8 cellular contexts compared by ENCODE assay signal in the genomic region with DNA sequence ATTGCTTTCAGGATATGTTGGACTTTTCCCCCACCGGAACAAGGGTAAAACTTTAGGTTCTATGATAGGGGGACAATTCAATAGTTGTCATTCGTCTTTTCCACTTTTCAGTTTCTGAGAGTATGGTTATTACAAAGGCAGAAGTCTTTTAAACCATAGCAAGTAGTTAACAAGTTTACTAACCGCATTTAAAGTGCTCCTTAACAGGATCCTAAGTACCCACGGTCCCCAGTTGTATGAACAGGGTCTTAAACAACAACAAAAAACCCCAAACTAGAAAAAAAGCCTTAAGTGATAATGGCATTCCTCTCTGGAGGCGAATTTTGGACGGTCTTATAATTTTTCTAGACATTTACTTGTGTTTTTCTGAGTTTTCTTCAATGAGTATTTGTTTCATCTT. TPM values are rescaled to one million over a fixed set of nuclear protein-coding genes. Genes with fewer than 3 reads are reported as not detected.
DNase-seq lines count a peak whose midpoint lies in the region; ATAC-seq and TF ChIP-seq lines count a peak whose summit lies in the region.

No MANE protein-coding gene starts in this region.

- peaks cover 2% of the 10 kb centered on the region for H3K79me2 ChIP-seq in trophoblast cell (ENCODE audit: control insufficient read depth, insufficient read depth, low read length, poor library complexity)

- no CpG with 5 or more reads among the region's 6 CpGs for WGBS in trophoblast cell (ENCODE audit: extremely low coverage, insufficient coverage, insufficient read length)

- no peaks in the 10 kb centered on the region for H3K4me1 ChIP-seq in ES-I3 (ENCODE audit: insufficient read depth, low read length)
- H3K4me1 ChIP-seq in trophoblast cell (ENCODE audit: control insufficient read depth in 1 of 2, insufficient read depth in 2 of 2, low read length in 2 of 2), result no peaks in the 10 kb centered on the region

- H2BK12ac ChIP-seq in trophoblast cell (ENCODE audit: low read length), result no peak overlapping the region

- no peak overlapping the region for H2BK120ac ChIP-seq in trophoblast cell (ENCODE audit: insufficient read depth, low read length, poor library complexity)

- no peak for ATAC-seq in GM18520 (IDR thresholded peaks at IDR 0.05; ENCODE audit: unreplicated experiment)
- no peak for ATAC-seq in HG02870 (IDR thresholded peaks at IDR 0.05; ENCODE audit: unreplicated experiment)

- no peaks in the 10 kb centered on the region for H3K27me3 ChIP-seq in trophoblast cell (ENCODE audit: insufficient read depth, low read length)

- no peaks in the 10 kb centered on the region for H3K79me1 ChIP-seq in trophoblast cell (ENCODE audit: low read length)

- H4K8ac ChIP-seq in trophoblast cell (ENCODE audit: low read depth, low read length), result no peak overlapping the region

- no peak overlapping the region for H3K14ac ChIP-seq in trophoblast cell (ENCODE audit: low read length)

- H3K4ac ChIP-seq in trophoblast cell (ENCODE audit: low read depth, low read length), result no peak overlapping the region

- H3K9me3 ChIP-seq in ES-I3 (ENCODE audit: control insufficient read depth, insufficient read depth, low read length), result no peaks in the 10 kb centered on the region
- no peaks in the 10 kb centered on the region for H3K9me3 ChIP-seq in trophoblast cell (ENCODE audit: insufficient read depth, low read depth, low read length)

- no peak overlapping the region for H3K23ac ChIP-seq in trophoblast cell (ENCODE audit: low read length)

- peak overlapping the region; percentile 83 for H3K9ac ChIP-seq in ES-I3 (ENCODE audit: low read depth, low read length)
- H3K9ac ChIP-seq in trophoblast cell (ENCODE audit: low read length), result no peak overlapping the region

- no peak overlapping the region for H3K27ac ChIP-seq in trophoblast cell (ENCODE audit: low read depth, low read length)

- H2AFZ ChIP-seq in trophoblast cell (ENCODE audit: insufficient read depth, low read length, poor library complexity), result no peak overlapping the region

- H3K4me3 ChIP-seq in epithelial cell of proximal tubule (ENCODE audit: low read depth, low read length) (peak overlapping the region; percentile 85), trophoblast cell (ENCODE audit: low read depth, low read length) (no peak overlapping the region)

- no peak overlapping the region for H2BK5ac ChIP-seq in trophoblast cell (ENCODE audit: low read depth, low read length, poor library complexity)

- H4K12ac ChIP-seq in trophoblast cell (ENCODE audit: low read depth, low read length), result no peak overlapping the region

- TF ChIP-seq CTCF in epithelial cell of proximal tubule (conservative IDR thresholded peaks at IDR 0.05; ENCODE audit: low read depth, low read length), result no peak

- peak overlapping the region; percentile 41 for H3K4me2 ChIP-seq in trophoblast cell (ENCODE audit: low read length)

- H3K18ac ChIP-seq in trophoblast cell (ENCODE audit: low read length), result no peak overlapping the region

- H3K36me3 ChIP-seq in ES-I3 (ENCODE audit: insufficient read depth, low read length) (no peaks in the 10 kb centered on the region), trophoblast cell (ENCODE audit: control insufficient read depth in 1 of 2, insufficient read depth in 2 of 2, low read length in 2 of 2) (no peaks in the 10 kb centered on the region)

- peak; percentile 35 for DNase-seq in OCI-M1 (lab: John Stamatoyannopoulos, UW)
- no peak for DNase-seq in epithelial cell of proximal tubule (ENCODE audit: low read depth)
- DNase-seq in trophoblast cell, result peak in 1 of 2 donors; percentile 6
- no peak for DNase-seq in occipital lobe (lab: John Stamatoyannopoulos, UW)
- DNase-seq in cerebellar nuclear complex (lab: John Stamatoyannopoulos, UW), result no peak

- no peak overlapping the region for H2AK5ac ChIP-seq in trophoblast cell (ENCODE audit: low read length)

- H4K91ac ChIP-seq in trophoblast cell (ENCODE audit: low read depth, low read length), result no peak overlapping the region

RNA-seq across cellular contexts. Expression of a gene that starts 0.8 kb away (rescaled TPM):
- 58.4 and 64.2 TPM in 2 replicates for total RNA-seq in epithelial cell of proximal tubule
- polyA plus RNA-seq in trophoblast cell (2013), result 12.8 and 15.3 TPM in 2 replicates
- 55.7 TPM for total RNA-seq in occipital lobe
